In the genomic region with DNA sequence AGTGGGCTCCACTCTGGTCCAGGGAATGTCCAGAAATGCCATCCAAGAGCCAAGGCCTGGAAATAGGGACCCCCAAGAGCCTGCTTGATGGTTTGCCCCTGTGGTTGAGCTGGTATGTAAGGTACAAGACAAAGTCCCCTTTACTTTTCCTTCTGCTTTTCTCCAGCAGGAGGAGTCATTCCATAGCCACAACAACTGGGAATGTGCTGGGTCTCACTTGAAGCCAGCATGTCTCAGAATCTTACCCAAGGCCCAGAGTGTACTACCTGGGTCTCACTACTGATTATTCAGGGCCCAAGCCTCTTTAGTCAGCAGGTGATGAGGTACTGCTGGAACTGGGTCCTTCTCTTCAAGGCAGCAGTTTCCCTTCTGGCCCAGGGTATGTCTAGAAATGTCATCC, we compare ENCODE assay signal across 10 cellular contexts.
A peak's percentile ranks its signal among the peaks of the same experiment; 100 is the strongest.
DNase-seq lines count a peak whose midpoint lies in the region; ATAC-seq and TF ChIP-seq lines count a peak whose summit lies in the region.
"Had no signal": no experiment of that assay in that cellular context is flagged by ENCODE, and none has a peak within 500 bp of the region (broad histone marks: within the 10 kb centered on the region; RNA-seq: fewer than 3 reads in every experiment).

No MANE protein-coding gene starts in this region.

- H3K36me3 ChIP-seq in heart right ventricle (no peaks in the 10 kb centered on the region), upper lobe of right lung (no peaks in the 10 kb centered on the region)

- in situ Hi-C loops in astrocyte of the spinal cord (cut with HindIII; ENCODE audit: low sequenced_read_pairs), result no loop called here

- intact Hi-C loops in heart right ventricle (cut with DNase I) (loop anchor here in 6 of 10 donors (5.0 to 10.0 kb wide), 2 partner anchors 143 to 145 kb away; no protein-coding TSS in a partner anchor), cardiac septum (cut with DNase I) (no loop called here), upper lobe of right lung (cut with DNase I) (no loop called here)

- no peak overlapping the region for H3K27ac ChIP-seq in heart right ventricle
- H3K27ac ChIP-seq in upper lobe of right lung, result no peak overlapping the region

- peak in 2 of 8 donors; percentile 14 to 64 for ATAC-seq in heart right ventricle
- peak; percentile 92 for ATAC-seq in upper lobe of right lung
- ATAC-seq in HG03457 (IDR thresholded peaks at IDR 0.05; ENCODE audit: unreplicated experiment), result no peak

- no peak overlapping the region for H3K4me3 ChIP-seq in heart right ventricle
- H3K4me3 ChIP-seq in astrocyte of the spinal cord (ENCODE audit: low read depth, low read length), result no peak overlapping the region
- no peak overlapping the region for H3K4me3 ChIP-seq in upper lobe of right lung

- peaks cover 0 to 21% (median 0%) of the 10 kb centered on the region in 11 donors for H3K9me3 ChIP-seq in heart right ventricle
- H3K9me3 ChIP-seq in upper lobe of right lung, result no peaks in the 10 kb centered on the region

- H3K4me1 ChIP-seq in heart right ventricle (no peaks in the 10 kb centered on the region), upper lobe of right lung (no peaks in the 10 kb centered on the region)

- DNase-seq in heart right ventricle (peak in 1 of 2 donors; percentile 13), cardiac septum (ENCODE audit: low spot score) (no peak), astrocyte of the spinal cord (ENCODE audit: low read depth, low spot score) (peak; percentile 36), iPS DF 19.7 (ENCODE audit: low read depth, low spot score) (peak; percentile 30), upper lobe of right lung (no peak), NCI-H1092 treated with DMSO at 0.1 percent for 48 hours (lab: John Stamatoyannopoulos, UW) (no peak)
- DNase-seq in activated CD4-positive, alpha-beta T cell treated with anti-CD3 and anti-CD28 coated beads, Interleukin-2, amount 50 U/mL, for 4 hours, result no peak
- DNase-seq: activated B cell treated with CpG ODN at 0.5 μM for 24 hours, NCI-H2081 had no signal

- TF ChIP-seq CTCF in heart right ventricle (IDR thresholded peaks at IDR 0.05), result peak in 8 of 9 donors; percentile 6 to 50 (median 39)
- TF ChIP-seq CTCF in astrocyte of the spinal cord (IDR thresholded peaks at IDR 0.05; ENCODE audit: low read depth, low read length), result peak; percentile 58
- peak; percentile 47 for TF ChIP-seq CTCF in upper lobe of right lung (IDR thresholded peaks at IDR 0.05)

- H3K27me3 ChIP-seq in heart right ventricle, result no peaks in the 10 kb centered on the region
- H3K27me3 ChIP-seq in upper lobe of right lung, result no peaks in the 10 kb centered on the region

Comparison
In these comparisons a context has a peak if more than half of its experiments do, and no peak if none do; other contexts are left out.
1. intact Hi-C loops: an anchor here in heart right ventricle (5.0 to 10.0 kb wide); none called in cardiac septum and upper lobe of right lung.
2. DNase-seq: peak in astrocyte of the spinal cord (single experiment) and iPS DF 19.7 (single experiment); none in cardiac septum (single experiment), upper lobe of right lung (single experiment), NCI-H1092 treated with DMSO at 0.1 percent for 48 hours (single experiment) and activated CD4-positive, alpha-beta T cell treated with anti-CD3 and anti-CD28 coated beads, Interleukin-2, amount 50 U/mL, for 4 hours (0 of 2).
3. Peak in every context shown above with its lines, with median percentiles within 50 percentile points of each other: CTCF ChIP-seq.